13 cellular contexts compared by ENCODE assay signal in the genomic region with DNA sequence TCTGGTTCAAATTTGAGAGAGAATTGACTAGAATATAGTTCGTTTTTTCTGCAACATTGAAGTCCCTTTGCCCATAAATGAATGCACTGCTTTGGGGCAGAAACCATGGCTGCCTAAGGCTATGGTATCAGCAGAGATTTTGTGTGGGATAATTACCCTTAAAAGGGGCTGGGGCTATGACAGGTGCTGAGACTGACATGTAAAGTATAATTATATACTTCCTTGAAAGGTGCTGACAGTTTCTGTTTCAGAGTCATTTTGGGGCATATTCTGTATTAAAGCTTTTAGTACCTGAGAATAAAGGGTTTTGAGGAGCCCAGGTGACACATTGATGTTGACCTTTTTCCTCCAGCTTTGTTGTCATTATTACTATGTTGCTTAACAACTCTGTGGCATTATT.
DNase-seq lines count a peak whose midpoint lies in the region; ATAC-seq and TF ChIP-seq lines count a peak whose summit lies in the region.
"Had no signal": no experiment of that assay in that cellular context is flagged by ENCODE, and none has a peak within 500 bp of the region (broad histone marks: within the 10 kb centered on the region; RNA-seq: fewer than 3 reads in every experiment).

No MANE protein-coding gene starts in this region.

- H3K36me3 Mint-ChIP-seq in type B pancreatic cell = no peaks in the 10 kb centered on the region
- H3K36me3 Mint-ChIP-seq: WTC11 had no signal

- DNase-seq in type B pancreatic cell (ENCODE audit: extremely low spot score, unreplicated experiment) (no peak), iPS-NIHi11 (ENCODE audit: low spot score) (no peak), cortex of kidney (lab: John Stamatoyannopoulos, UW) (no peak), OCI-M1 (lab: John Stamatoyannopoulos, UW) (no peak)
- DNase-seq: activated effector memory CD4-positive, alpha-beta T cell treated with Interleukin-2 at 50 U/mL for 16 hours; Caco-2; NCI-H1092 treated with DMSO at 0.1 percent for 48 hours; retina; thyroid gland had no signal

- no peak for TF ChIP-seq CTCF in type B pancreatic cell (conservative IDR thresholded peaks at IDR 0.05)

- H3K27ac Mint-ChIP-seq in type B pancreatic cell = peak overlapping the region; percentile 6
- H3K27ac Mint-ChIP-seq: WTC11 had no signal

- no peaks in the 10 kb centered on the region for H3K27me3 Mint-ChIP-seq in type B pancreatic cell

- ATAC-seq in GM19395 (IDR thresholded peaks at IDR 0.05; ENCODE audit: unreplicated experiment) (peak; percentile 88), HG02759 (IDR thresholded peaks at IDR 0.05; ENCODE audit: unreplicated experiment) (peak; percentile 67), HG03469 (IDR thresholded peaks at IDR 0.05; ENCODE audit: unreplicated experiment) (peak; percentile 54)
- ATAC-seq: WTC11 had no signal

- no peaks in the 10 kb centered on the region for H3K4me1 Mint-ChIP-seq in type B pancreatic cell (ENCODE audit: unreplicated experiment)
- H3K4me1 Mint-ChIP-seq: WTC11 had no signal

- H3K9me3 Mint-ChIP-seq in type B pancreatic cell = no peaks in the 10 kb centered on the region

- no peak overlapping the region for H3K4me3 Mint-ChIP-seq in type B pancreatic cell
- H3K4me3 Mint-ChIP-seq: WTC11 had no signal
